ENCODE assay signal across 8 cellular contexts in genomic region chr14:20468773-20469241, GRCh38. TPM values are rescaled to one million over a fixed set of nuclear protein-coding genes. Genes with fewer than 3 reads are reported as not detected.
DNase-seq lines count a peak whose midpoint lies in the region; FAIRE-seq and TF ChIP-seq lines count a peak whose summit lies in the region.

No MANE protein-coding gene starts in this region.

- H3K36me3 Mint-ChIP-seq in Caco-2 (ENCODE audit: insufficient read depth, unreplicated experiment) (peaks cover 43% of the 10 kb centered on the region), mesothelial cell of epicardium (no peaks in the 10 kb centered on the region)

- H3K4me1 Mint-ChIP-seq in Caco-2 (ENCODE audit: low read depth, unreplicated experiment) (peaks cover 21% of the 10 kb centered on the region), mesothelial cell of epicardium (peaks cover 16% of the 10 kb centered on the region)

- H3K4me1 ChIP-seq in Caco-2 (peaks cover 9% of the 10 kb centered on the region), HUES48 (ENCODE audit: control insufficient read depth, insufficient read depth, low read length) (no peaks in the 10 kb centered on the region; the same call in 1 of the 2 replicates)

- H3K4me3 ChIP-seq in Caco-2 (ENCODE audit: low read depth, low read length) (peak overlapping the region; percentile 90), HUES48 (ENCODE audit: low read depth, low read length) (peak overlapping the region; percentile 88), bronchial epithelial cell (ENCODE audit: low read depth, low read length) (peak overlapping the region; percentile 99)

- DNase-seq in Caco-2: no peak
- no peak for DNase-seq in bronchial epithelial cell (ENCODE audit: low read depth)
- no peak for DNase-seq in mesothelial cell of epicardium (ENCODE audit: low spot score in 2 of 2, unreplicated experiment in 2 of 2)
- no peak for DNase-seq in NCI-H1930 (lab: John Stamatoyannopoulos, UW)
- DNase-seq in GM20000 (ENCODE audit: low spot score): no peak
- DNase-seq in COR-L47 (lab: John Stamatoyannopoulos, UW): no peak
- DNase-seq in stimulated activated CD4-positive, alpha-beta T cell treated with anti-CD3 and anti-CD28 coated beads, Interleukin-15, amount 100 ng/mL, for 24 hours: no peak

- H3K9me3 Mint-ChIP-seq in Caco-2 (ENCODE audit: unreplicated experiment): no peaks in the 10 kb centered on the region
- H3K9me3 Mint-ChIP-seq in mesothelial cell of epicardium: no peaks in the 10 kb centered on the region

- H3K27me3 Mint-ChIP-seq in Caco-2 (ENCODE audit: insufficient read depth, unreplicated experiment): no peaks in the 10 kb centered on the region
- H3K27me3 Mint-ChIP-seq in mesothelial cell of epicardium (ENCODE audit: low read depth): peaks cover 4% of the 10 kb centered on the region

- POLR2A ChIA-PET in Caco-2 (lab: Charles Lee): interaction anchor here (0.7 to 2.9 kb wide), 3 partner anchors 7 to 17 kb away, joined by 3 to 33 read pairs (median 16); partner anchors contain the start of genes APEX1, OSGEP and PIP4P1

- H3K9ac ChIP-seq in HUES48 (ENCODE audit: low read depth, low read length): no peak overlapping the region

- FAIRE-seq in bronchial epithelial cell (lab: Jason Lieb, UNC): no peak

- TF ChIP-seq CTCF in Caco-2 (IDR thresholded peaks at IDR 0.05; ENCODE audit: insufficient read depth in 1 of 2, low read depth in 1 of 2, low read length in 1 of 2, severe bottlenecking in 1 of 2, unreplicated experiment in 1 of 2): no peak
- TF ChIP-seq CTCF in bronchial epithelial cell (IDR thresholded peaks at IDR 0.05; ENCODE audit: insufficient read depth, low read length, severe bottlenecking): no peak
- no peak for TF ChIP-seq CTCF in mesothelial cell of epicardium (IDR thresholded peaks at IDR 0.05; ENCODE audit: unreplicated experiment)
- no peak for TF ChIP-seq CTCF in GM20000 (IDR thresholded peaks at IDR 0.05; ENCODE audit: extremely low read depth, missing control alignments)

- H3K27ac Mint-ChIP-seq in Caco-2 (ENCODE audit: unreplicated experiment) (peak overlapping the region; percentile 90), mesothelial cell of epicardium (peak overlapping the region; percentile 88)

- CTCF ChIA-PET in Caco-2 (lab: Charles Lee): interaction anchor here (1.0 kb wide), 1 partner anchor 126 kb away, joined by 3 read pairs; the partner anchor contains the start of gene PARP2

- BruUV-seq in Caco-2 (replicated peaks; lab: Mats Ljungman, UMichigan): no TSS peak

- H3K36me3 ChIP-seq in Caco-2 (ENCODE audit: control insufficient read depth, insufficient read depth, low read length) (no peaks in the 10 kb centered on the region), HUES48 (ENCODE audit: control insufficient read depth, insufficient read depth, low read length) (peaks cover 21% of the 10 kb centered on the region), bronchial epithelial cell (ENCODE audit: control insufficient read depth, insufficient read depth, low read length) (peaks cover 10% of the 10 kb centered on the region)

- H3K4me3 Mint-ChIP-seq in Caco-2 (ENCODE audit: unreplicated experiment) (peak overlapping the region; percentile 83), mesothelial cell of epicardium (peak overlapping the region; percentile 91)

- intact Hi-C loops in Caco-2 (cut with micrococcal nuclease; ENCODE audit: unreplicated experiment): loop anchor here (1.0 to 2.0 kb wide), 3 partner anchors 8 to 56 kb away; partner anchors contain the start of genes PIP4P1 and TEP1

- H3K9me3 ChIP-seq in Caco-2 (no peaks in the 10 kb centered on the region), HUES48 (ENCODE audit: control insufficient read depth, insufficient read depth, low read length) (no peaks in the 10 kb centered on the region)

- peak overlapping the region; percentile 71 for H3K27ac ChIP-seq in HUES48 (ENCODE audit: low read depth, low read length)

- no peaks in the 10 kb centered on the region for H3K27me3 ChIP-seq in Caco-2 (replicated peaks; ENCODE audit: control insufficient read depth, insufficient read depth, low read length)
- H3K27me3 ChIP-seq in HUES48 (ENCODE audit: control insufficient read depth, insufficient read depth, low read length): no peaks in the 10 kb centered on the region
- no peaks in the 10 kb centered on the region for H3K27me3 ChIP-seq in bronchial epithelial cell (ENCODE audit: control insufficient read depth, insufficient read depth, low read length)

RNA-seq across cellular contexts. Expression of gene PNP, which starts 0.4 kb away (rescaled TPM):
- total RNA-seq in Caco-2 (2022) (59.1 and 67.2 TPM in 2 replicates), bronchial epithelial cell (70.2 and 109 TPM in 2 replicates), mesothelial cell of epicardium (10.3 to 11.3 TPM (median 10.4 TPM) in 3 replicates)

RNA-seq across cellular contexts. Expression of gene PIP4P1, which starts 7.6 kb away (rescaled TPM):
- total RNA-seq in Caco-2 (2022) (39.6 and 46.2 TPM in 2 replicates), bronchial epithelial cell (19.3 and 24.7 TPM in 2 replicates), mesothelial cell of epicardium (32.3 to 37.5 TPM (median 33.7 TPM) in 3 replicates)

RNA-seq across cellular contexts. Expression of gene APEX1, which starts 13.8 kb away (rescaled TPM):
- 176 and 185 TPM in 2 replicates for total RNA-seq in Caco-2 (2022)
- 25.3 and 56.1 TPM in 2 replicates for total RNA-seq in bronchial epithelial cell
- total RNA-seq in mesothelial cell of epicardium: 283 to 304 TPM (median 299 TPM) in 3 replicates

RNA-seq across cellular contexts. Expression of gene OSGEP, which starts 14.2 kb away (rescaled TPM):
- total RNA-seq in Caco-2 (2022) (63.1 and 64.3 TPM in 2 replicates), bronchial epithelial cell (15.0 and 15.4 TPM in 2 replicates), mesothelial cell of epicardium (67.0 to 72.9 TPM (median 69.7 TPM) in 3 replicates)

RNA-seq across cellular contexts. Expression of gene KLHL33, which starts 32.8 kb away (rescaled TPM):
- total RNA-seq in Caco-2 (2022) (not detected in 2 replicates), bronchial epithelial cell (not detected in 2 replicates), mesothelial cell of epicardium (0.11 to 0.16 TPM (median 0.13 TPM) in 3 replicates)
